Comparison of ENCODE assay signal across 1 cellular context in the genomic region with DNA sequence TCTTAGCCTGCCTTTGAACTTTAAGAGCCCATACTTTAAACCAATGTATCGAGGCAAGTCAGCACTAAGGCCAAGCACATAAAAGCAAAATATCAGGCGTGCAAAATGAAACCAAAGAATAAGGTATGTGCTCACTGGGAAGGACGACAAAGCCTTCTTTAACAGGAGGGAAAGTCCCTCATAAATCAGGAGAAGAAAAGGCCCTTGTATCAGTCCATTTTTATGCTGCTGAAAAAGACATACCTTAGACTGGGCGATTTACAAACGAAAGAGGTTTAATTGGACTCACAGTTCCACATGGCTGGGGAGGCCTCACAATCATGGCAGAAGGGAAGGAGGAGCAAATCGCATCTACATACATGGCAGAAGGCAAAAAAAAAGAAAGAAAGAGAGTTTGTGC.
TF ChIP-seq lines count a peak whose summit lies in the region.

No MANE protein-coding gene starts in this region.

TF ChIP-seq in WTC11, 78 proteins besides CTCF, POLR2A, EP300 and RAD21 (continued from another document):
- TF ChIP-seq, protein P1, sequence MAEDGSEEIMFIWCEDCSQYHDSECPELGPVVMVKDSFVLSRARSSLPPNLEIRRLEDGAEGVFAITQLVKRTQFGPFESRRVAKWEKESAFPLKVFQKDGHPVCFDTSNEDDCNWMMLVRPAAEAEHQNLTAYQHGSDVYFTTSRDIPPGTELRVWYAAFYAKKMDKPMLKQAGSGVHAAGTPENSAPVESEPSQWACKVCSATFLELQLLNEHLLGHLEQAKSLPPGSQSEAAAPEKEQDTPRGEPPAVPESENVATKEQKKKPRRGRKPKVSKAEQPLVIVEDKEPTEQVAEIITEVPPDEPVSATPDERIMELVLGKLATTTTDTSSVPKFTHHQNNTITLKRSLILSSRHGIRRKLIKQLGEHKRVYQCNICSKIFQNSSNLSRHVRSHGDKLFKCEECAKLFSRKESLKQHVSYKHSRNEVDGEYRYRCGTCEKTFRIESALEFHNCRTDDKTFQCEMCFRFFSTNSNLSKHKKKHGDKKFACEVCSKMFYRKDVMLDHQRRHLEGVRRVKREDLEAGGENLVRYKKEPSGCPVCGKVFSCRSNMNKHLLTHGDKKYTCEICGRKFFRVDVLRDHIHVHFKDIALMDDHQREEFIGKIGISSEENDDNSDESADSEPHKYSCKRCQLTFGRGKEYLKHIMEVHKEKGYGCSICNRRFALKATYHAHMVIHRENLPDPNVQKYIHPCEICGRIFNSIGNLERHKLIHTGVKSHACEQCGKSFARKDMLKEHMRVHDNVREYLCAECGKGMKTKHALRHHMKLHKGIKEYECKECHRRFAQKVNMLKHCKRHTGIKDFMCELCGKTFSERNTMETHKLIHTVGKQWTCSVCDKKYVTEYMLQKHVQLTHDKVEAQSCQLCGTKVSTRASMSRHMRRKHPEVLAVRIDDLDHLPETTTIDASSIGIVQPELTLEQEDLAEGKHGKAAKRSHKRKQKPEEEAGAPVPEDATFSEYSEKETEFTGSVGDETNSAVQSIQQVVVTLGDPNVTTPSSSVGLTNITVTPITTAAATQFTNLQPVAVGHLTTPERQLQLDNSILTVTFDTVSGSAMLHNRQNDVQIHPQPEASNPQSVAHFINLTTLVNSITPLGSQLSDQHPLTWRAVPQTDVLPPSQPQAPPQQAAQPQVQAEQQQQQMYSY (CRISPR knock-in tag; IDR thresholded peaks at IDR 0.05), result no peak
- no peak for TF ChIP-seq IRF2 (CRISPR knock-in tag; IDR thresholded peaks at IDR 0.05; ENCODE audit: borderline replicate concordance, low read depth)
- TF ChIP-seq, protein P2, sequence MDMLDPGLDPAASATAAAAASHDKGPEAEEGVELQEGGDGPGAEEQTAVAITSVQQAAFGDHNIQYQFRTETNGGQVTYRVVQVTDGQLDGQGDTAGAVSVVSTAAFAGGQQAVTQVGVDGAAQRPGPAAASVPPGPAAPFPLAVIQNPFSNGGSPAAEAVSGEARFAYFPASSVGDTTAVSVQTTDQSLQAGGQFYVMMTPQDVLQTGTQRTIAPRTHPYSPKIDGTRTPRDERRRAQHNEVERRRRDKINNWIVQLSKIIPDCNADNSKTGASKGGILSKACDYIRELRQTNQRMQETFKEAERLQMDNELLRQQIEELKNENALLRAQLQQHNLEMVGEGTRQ (CRISPR knock-in tag; IDR thresholded peaks at IDR 0.05), result no peak
- no peak for TF ChIP-seq NR2C2 (CRISPR knock-in tag; IDR thresholded peaks at IDR 0.05)
- TF ChIP-seq, protein P3, sequence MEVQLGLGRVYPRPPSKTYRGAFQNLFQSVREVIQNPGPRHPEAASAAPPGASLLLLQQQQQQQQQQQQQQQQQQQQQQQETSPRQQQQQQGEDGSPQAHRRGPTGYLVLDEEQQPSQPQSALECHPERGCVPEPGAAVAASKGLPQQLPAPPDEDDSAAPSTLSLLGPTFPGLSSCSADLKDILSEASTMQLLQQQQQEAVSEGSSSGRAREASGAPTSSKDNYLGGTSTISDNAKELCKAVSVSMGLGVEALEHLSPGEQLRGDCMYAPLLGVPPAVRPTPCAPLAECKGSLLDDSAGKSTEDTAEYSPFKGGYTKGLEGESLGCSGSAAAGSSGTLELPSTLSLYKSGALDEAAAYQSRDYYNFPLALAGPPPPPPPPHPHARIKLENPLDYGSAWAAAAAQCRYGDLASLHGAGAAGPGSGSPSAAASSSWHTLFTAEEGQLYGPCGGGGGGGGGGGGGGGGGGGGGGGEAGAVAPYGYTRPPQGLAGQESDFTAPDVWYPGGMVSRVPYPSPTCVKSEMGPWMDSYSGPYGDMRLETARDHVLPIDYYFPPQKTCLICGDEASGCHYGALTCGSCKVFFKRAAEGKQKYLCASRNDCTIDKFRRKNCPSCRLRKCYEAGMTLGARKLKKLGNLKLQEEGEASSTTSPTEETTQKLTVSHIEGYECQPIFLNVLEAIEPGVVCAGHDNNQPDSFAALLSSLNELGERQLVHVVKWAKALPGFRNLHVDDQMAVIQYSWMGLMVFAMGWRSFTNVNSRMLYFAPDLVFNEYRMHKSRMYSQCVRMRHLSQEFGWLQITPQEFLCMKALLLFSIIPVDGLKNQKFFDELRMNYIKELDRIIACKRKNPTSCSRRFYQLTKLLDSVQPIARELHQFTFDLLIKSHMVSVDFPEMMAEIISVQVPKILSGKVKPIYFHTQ (CRISPR knock-in tag; IDR thresholded peaks at IDR 0.05), result no peak
- TF ChIP-seq SMAD3 (CRISPR knock-in tag; IDR thresholded peaks at IDR 0.05; ENCODE audit: borderline replicate concordance), result no peak
